Comparison of ENCODE assay signal across 8 cellular contexts in the genomic region with DNA sequence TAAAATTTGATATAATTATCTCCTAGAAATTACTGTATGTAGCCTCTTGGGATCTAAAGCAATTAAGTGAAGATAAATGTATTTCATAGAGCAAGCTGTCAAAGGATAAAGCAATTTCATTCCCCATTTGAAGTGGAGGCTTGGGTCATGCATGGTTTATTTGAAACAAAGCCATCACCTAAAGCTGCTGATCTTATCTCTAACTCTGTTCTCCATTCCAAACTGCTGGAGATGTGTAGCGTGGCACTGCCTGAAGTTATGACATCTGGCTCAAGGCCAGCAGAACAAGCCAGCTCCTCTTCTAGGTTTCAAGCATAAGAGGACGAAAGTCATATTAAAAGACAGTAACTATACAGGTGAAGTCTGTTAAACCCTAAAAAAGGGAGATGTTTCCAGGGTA.
DNase-seq lines count a peak whose midpoint lies in the region; ATAC-seq and TF ChIP-seq lines count a peak whose summit lies in the region.

No MANE protein-coding gene starts in this region.

- CTCF ChIA-PET in activated B cell treated with CpG ODN at 0.5 μM for 24 hours (lab: Charles Lee) = interaction anchor here (2.3 kb wide), 1 partner anchor 106 kb away, joined by 10 read pairs; no protein-coding TSS in a partner anchor

- DNase-seq in activated B cell treated with CpG ODN at 0.5 μM for 24 hours (no peak), natural killer cell (no peak), ecto neural progenitor cell (ENCODE audit: low spot score) (no peak)
- DNase-seq in activated CD4-positive, alpha-beta T cell treated with anti-CD3 and anti-CD28 coated beads for 48 hours = no peak

- H3K4me1 Mint-ChIP-seq in activated B cell treated with CpG ODN at 0.5 μM for 24 hours = peaks cover 24% of the 10 kb centered on the region
- peaks cover 19 to 21% of the 10 kb centered on the region in 2 donors for H3K4me1 Mint-ChIP-seq in natural killer cell

- H3K36me3 Mint-ChIP-seq in activated B cell treated with CpG ODN at 0.5 μM for 24 hours (ENCODE audit: low read depth) = peaks cover 12% of the 10 kb centered on the region
- no peaks in the 10 kb centered on the region for H3K36me3 Mint-ChIP-seq in natural killer cell

- intact Hi-C loops in activated B cell treated with CpG ODN at 0.5 μM for 24 hours (cut with micrococcal nuclease) = no loop called here
- intact Hi-C loops in natural killer cell (cut with micrococcal nuclease) = loop anchor here (2.0 kb wide), 1 partner anchor 14 kb away; no protein-coding TSS in a partner anchor

- H3K4me3 Mint-ChIP-seq in activated B cell treated with CpG ODN at 0.5 μM for 24 hours (no peak overlapping the region), natural killer cell (no peak overlapping the region)

- H3K27me3 Mint-ChIP-seq in activated B cell treated with CpG ODN at 0.5 μM for 24 hours (no peaks in the 10 kb centered on the region), natural killer cell (ENCODE audit: low read depth in 2 of 2) (no peaks in the 10 kb centered on the region)

- H3K9me3 Mint-ChIP-seq in activated B cell treated with CpG ODN at 0.5 μM for 24 hours = no peaks in the 10 kb centered on the region
- H3K9me3 Mint-ChIP-seq in natural killer cell = no peaks in the 10 kb centered on the region

- ATAC-seq in GM18498 (IDR thresholded peaks at IDR 0.05; ENCODE audit: unreplicated experiment) = peak; percentile 33
- peak; percentile 25 for ATAC-seq in HG03460 (IDR thresholded peaks at IDR 0.05; ENCODE audit: unreplicated experiment)
- ATAC-seq in activated B cell treated with CpG ODN at 0.5 μM for 24 hours (ENCODE audit: low read depth) = no peak
- no peak for ATAC-seq in natural killer cell
- ATAC-seq in HG03439 (IDR thresholded peaks at IDR 0.05; ENCODE audit: unreplicated experiment) = no peak
- no peak for ATAC-seq in HG03025 (IDR thresholded peaks at IDR 0.05; ENCODE audit: low FRiP score, unreplicated experiment)

- H3K27ac Mint-ChIP-seq in activated B cell treated with CpG ODN at 0.5 μM for 24 hours (peak overlapping the region; percentile 84), natural killer cell (peak overlapping the region; percentile 90)

- POLR2A ChIA-PET in activated B cell treated with CpG ODN at 0.5 μM for 24 hours (lab: Charles Lee) = interaction anchor here (0.6 to 3.5 kb wide), 5 partner anchors 26 to 82 kb away, joined by 3 to 21 read pairs (median 6); no protein-coding TSS in a partner anchor

- TF ChIP-seq CTCF in activated B cell treated with CpG ODN at 0.5 μM for 24 hours (IDR thresholded peaks at IDR 0.05) (no peak), natural killer cell (IDR thresholded peaks at IDR 0.05) (no peak)

Comparison
In these comparisons a context has a peak if more than half of its experiments do, and no peak if none do; other contexts are left out.
1. ATAC-seq: peak in GM18498 (single experiment) and HG03460 (single experiment); none in activated B cell treated with CpG ODN at 0.5 μM for 24 hours (single experiment), natural killer cell (0 of 3), HG03439 (single experiment) and HG03025 (single experiment).